1 cellular context compared by ENCODE assay signal in the genomic region with DNA sequence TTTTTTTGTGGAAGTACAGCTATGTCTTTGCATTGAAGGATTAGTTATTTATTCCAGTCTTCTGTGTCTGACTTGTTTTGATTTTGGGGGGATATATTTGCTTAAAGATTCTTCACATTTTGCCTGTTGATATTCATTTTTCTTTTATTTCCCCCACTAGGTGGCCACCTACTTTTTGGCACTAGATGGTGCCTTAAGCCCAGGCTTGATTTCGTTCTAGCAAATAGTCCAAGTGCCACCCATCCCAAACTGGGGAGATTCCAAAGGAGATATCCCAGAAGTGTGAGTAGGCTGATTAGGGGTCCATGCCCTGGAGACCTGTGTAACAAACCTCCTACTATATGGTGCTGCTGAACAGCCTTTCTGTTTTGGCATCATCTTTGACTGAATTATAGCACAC.
TF ChIP-seq lines count a peak whose summit lies in the region.

No MANE protein-coding gene starts in this region.

TF ChIP-seq in SK-N-SH, 30 proteins besides CTCF, POLR2A, EP300 and RAD21:
- TF ChIP-seq RXRA (IDR thresholded peaks at IDR 0.05; ENCODE audit: borderline replicate concordance, low read depth) (no peak), RCOR1 (IDR thresholded peaks at IDR 0.05; ENCODE audit: low read length) (no peak), MXI1 (IDR thresholded peaks at IDR 0.05; ENCODE audit: low read depth, low read length) (no peak), GABPA (IDR thresholded peaks at IDR 0.05; ENCODE audit: low read depth) (no peak), TAF1 (IDR thresholded peaks at IDR 0.05; ENCODE audit: borderline replicate concordance, low read depth, low read length) (no peak), NFIC (IDR thresholded peaks at IDR 0.05; ENCODE audit: borderline replicate concordance) (no peak), POLR2AphosphoS5 (IDR thresholded peaks at IDR 0.05; ENCODE audit: low read depth, low read length) (no peak), ELF1 (IDR thresholded peaks at IDR 0.05) (no peak), EZH2phosphoT487 (IDR thresholded peaks at IDR 0.05; ENCODE audit: borderline replicate concordance, low read depth) (no peak), FOXJ3 (CRISPR knock-in tag; IDR thresholded peaks at IDR 0.05) (no peak), CHD2 (IDR thresholded peaks at IDR 0.05; ENCODE audit: low read length, partially characterized antibody) (no peak), RFX5 (IDR thresholded peaks at IDR 0.05; ENCODE audit: low read length) (no peak), JUND (IDR thresholded peaks at IDR 0.05) (no peak), YY1 (IDR thresholded peaks at IDR 0.05; ENCODE audit: low read depth) (no peak)
- TF ChIP-seq, protein P1, sequence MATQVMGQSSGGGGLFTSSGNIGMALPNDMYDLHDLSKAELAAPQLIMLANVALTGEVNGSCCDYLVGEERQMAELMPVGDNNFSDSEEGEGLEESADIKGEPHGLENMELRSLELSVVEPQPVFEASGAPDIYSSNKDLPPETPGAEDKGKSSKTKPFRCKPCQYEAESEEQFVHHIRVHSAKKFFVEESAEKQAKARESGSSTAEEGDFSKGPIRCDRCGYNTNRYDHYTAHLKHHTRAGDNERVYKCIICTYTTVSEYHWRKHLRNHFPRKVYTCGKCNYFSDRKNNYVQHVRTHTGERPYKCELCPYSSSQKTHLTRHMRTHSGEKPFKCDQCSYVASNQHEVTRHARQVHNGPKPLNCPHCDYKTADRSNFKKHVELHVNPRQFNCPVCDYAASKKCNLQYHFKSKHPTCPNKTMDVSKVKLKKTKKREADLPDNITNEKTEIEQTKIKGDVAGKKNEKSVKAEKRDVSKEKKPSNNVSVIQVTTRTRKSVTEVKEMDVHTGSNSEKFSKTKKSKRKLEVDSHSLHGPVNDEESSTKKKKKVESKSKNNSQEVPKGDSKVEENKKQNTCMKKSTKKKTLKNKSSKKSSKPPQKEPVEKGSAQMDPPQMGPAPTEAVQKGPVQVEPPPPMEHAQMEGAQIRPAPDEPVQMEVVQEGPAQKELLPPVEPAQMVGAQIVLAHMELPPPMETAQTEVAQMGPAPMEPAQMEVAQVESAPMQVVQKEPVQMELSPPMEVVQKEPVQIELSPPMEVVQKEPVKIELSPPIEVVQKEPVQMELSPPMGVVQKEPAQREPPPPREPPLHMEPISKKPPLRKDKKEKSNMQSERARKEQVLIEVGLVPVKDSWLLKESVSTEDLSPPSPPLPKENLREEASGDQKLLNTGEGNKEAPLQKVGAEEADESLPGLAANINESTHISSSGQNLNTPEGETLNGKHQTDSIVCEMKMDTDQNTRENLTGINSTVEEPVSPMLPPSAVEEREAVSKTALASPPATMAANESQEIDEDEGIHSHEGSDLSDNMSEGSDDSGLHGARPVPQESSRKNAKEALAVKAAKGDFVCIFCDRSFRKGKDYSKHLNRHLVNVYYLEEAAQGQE (IDR thresholded peaks at IDR 0.05; ENCODE audit: low read depth, low read length), result no peak
- TF ChIP-seq, protein P2, sequence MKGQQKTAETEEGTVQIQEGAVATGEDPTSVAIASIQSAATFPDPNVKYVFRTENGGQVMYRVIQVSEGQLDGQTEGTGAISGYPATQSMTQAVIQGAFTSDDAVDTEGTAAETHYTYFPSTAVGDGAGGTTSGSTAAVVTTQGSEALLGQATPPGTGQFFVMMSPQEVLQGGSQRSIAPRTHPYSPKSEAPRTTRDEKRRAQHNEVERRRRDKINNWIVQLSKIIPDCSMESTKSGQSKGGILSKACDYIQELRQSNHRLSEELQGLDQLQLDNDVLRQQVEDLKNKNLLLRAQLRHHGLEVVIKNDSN (IDR thresholded peaks at IDR 0.05; ENCODE audit: borderline replicate concordance, low read depth), result no peak
- TF ChIP-seq, protein P3, sequence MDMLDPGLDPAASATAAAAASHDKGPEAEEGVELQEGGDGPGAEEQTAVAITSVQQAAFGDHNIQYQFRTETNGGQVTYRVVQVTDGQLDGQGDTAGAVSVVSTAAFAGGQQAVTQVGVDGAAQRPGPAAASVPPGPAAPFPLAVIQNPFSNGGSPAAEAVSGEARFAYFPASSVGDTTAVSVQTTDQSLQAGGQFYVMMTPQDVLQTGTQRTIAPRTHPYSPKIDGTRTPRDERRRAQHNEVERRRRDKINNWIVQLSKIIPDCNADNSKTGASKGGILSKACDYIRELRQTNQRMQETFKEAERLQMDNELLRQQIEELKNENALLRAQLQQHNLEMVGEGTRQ (IDR thresholded peaks at IDR 0.05; ENCODE audit: borderline replicate concordance, low read depth, low read length), result no peak
